In genomic region chr12:49059385-49060232, GRCh38 we compare ENCODE assay signal across 8 cellular contexts. TPM values are rescaled to one million over a fixed set of nuclear protein-coding genes. Genes with fewer than 3 reads are reported as not detected.
DNase-seq lines count a peak whose midpoint lies in the region; ATAC-seq and TF ChIP-seq lines count a peak whose summit lies in the region.

No MANE protein-coding gene starts in this region.

- intact Hi-C loops in Panc1 (cut with micrococcal nuclease; ENCODE audit: unreplicated experiment) (loop anchor here (5.0 kb wide), 1 partner anchor 63 kb away; no protein-coding TSS in a partner anchor), colonic mucosa (cut with DNase I) (loop anchor here (5.0 to 10.0 kb wide), 2 partner anchors 38 to 65 kb away; no protein-coding TSS in a partner anchor)

- H3K27me3 ChIP-seq in Panc1 (ENCODE audit: control insufficient read depth, insufficient read depth, low read length): no peaks in the 10 kb centered on the region
- H3K27me3 ChIP-seq in colonic mucosa: no peaks in the 10 kb centered on the region
- no peaks in the 10 kb centered on the region for H3K27me3 ChIP-seq in lung (ENCODE audit: control insufficient read depth, insufficient read depth)
- H3K27me3 ChIP-seq in tibial nerve: no peaks in the 10 kb centered on the region

- in situ Hi-C loops in Panc1 (cut with HindIII; ENCODE audit: low pct_unique_long_range_greater_than_20kb, low sequenced_read_pairs): no loop called here

- DNase-seq in NCI-H510A (lab: John Stamatoyannopoulos, UW): peak; percentile 25
- DNase-seq in NCI-H510A treated with DMSO at 0.1 percent for 48 hours (lab: John Stamatoyannopoulos, UW): no peak
- DNase-seq in Panc1 (ENCODE audit: low read depth, low spot score): no peak
- DNase-seq in colonic mucosa: peak; percentile 43
- no peak for DNase-seq in lung (ENCODE audit: low spot score)
- DNase-seq in tibial nerve (ENCODE audit: low spot score in 2 of 2): no peak
- DNase-seq in NK-92 (lab: John Stamatoyannopoulos, UW; ENCODE audit: unreplicated experiment): no peak

- POLR2A ChIA-PET in Panc1 (lab: Charles Lee): no interaction called here

- no peak for TF ChIP-seq EP300 in tibial nerve (IDR thresholded peaks at IDR 0.05)

- H3K9ac ChIP-seq in colonic mucosa (ENCODE audit: low read depth in 2 of 2, low read length in 2 of 2): peak overlapping the region; percentile 97 to 100

- CTCF ChIA-PET in Panc1 (lab: Charles Lee): no interaction called here

- no peak for TF ChIP-seq POLR2A in tibial nerve (IDR thresholded peaks at IDR 0.05)

- H3K4me3 ChIP-seq in Panc1 (ENCODE audit: low read depth in 2 of 2, low read length in 2 of 2) (peak overlapping the region; percentile 93 to 97), colonic mucosa (peak overlapping the region; percentile 91), lung (peak overlapping the region; percentile 91), tibial nerve (peak overlapping the region; percentile 79 to 100 (median 95))

- no peaks in the 10 kb centered on the region for H3K9me3 ChIP-seq in Panc1 (ENCODE audit: control insufficient read depth, insufficient read depth, low read depth, low read length)
- no peaks in the 10 kb centered on the region for H3K9me3 ChIP-seq in colonic mucosa
- H3K9me3 ChIP-seq in lung (ENCODE audit: control insufficient read depth in 2 of 2, insufficient read depth in 1 of 2, low read length in 1 of 2): no peaks in the 10 kb centered on the region
- no peaks in the 10 kb centered on the region for H3K9me3 ChIP-seq in tibial nerve

- 0% methylated on average over 47 to 74 of the region's 74 CpGs for WGBS in lung, 2 donors
- 0% methylated on average over 34 to 46 of the region's 74 CpGs for WGBS in tibial nerve, 2 donors

- no peak for TF ChIP-seq CTCF in Panc1 (IDR thresholded peaks at IDR 0.05)
- no peak for TF ChIP-seq CTCF in colonic mucosa (IDR thresholded peaks at IDR 0.05)
- no peak for TF ChIP-seq CTCF in lung (IDR thresholded peaks at IDR 0.05; ENCODE audit: control extremely low read depth, extremely low read depth)
- TF ChIP-seq CTCF in tibial nerve (IDR thresholded peaks at IDR 0.05): no peak

- H3K36me3 ChIP-seq in Panc1 (ENCODE audit: control insufficient read depth, insufficient read depth, low read length) (no peaks in the 10 kb centered on the region; the same call in 1 of the 2 replicates), colonic mucosa (peaks cover 1% of the 10 kb centered on the region), lung (ENCODE audit: control insufficient read depth in 2 of 2, insufficient read depth in 2 of 2, low read length in 2 of 2) (peaks cover 0 to 3% of the 10 kb centered on the region in 2 donors), tibial nerve (peaks cover 0 to 2% (median under 1%) of the 10 kb centered on the region in 3 donors)

- no TSS peak for BruUV-seq in Panc1 (replicated peaks; lab: Mats Ljungman, UMichigan)

- H3K4me1 ChIP-seq in Panc1 (ENCODE audit: control insufficient read depth, insufficient read depth, low read length): peaks cover 32% of the 10 kb centered on the region
- peaks cover 22% of the 10 kb centered on the region for H3K4me1 ChIP-seq in colonic mucosa
- H3K4me1 ChIP-seq in lung (ENCODE audit: control insufficient read depth in 2 of 2, insufficient read depth in 2 of 2, low read length in 2 of 2): peaks cover 11 to 21% of the 10 kb centered on the region in 2 donors
- H3K4me1 ChIP-seq in tibial nerve: peaks cover 0 to 61% (median 41%) of the 10 kb centered on the region in 4 donors

- ATAC-seq in HG02678 (IDR thresholded peaks at IDR 0.05; ENCODE audit: unreplicated experiment) (peak; percentile 10), Panc1 (0 out of 2 replicates have a peak, but pooled peaks have one; percentile 4), lung (ENCODE audit: insufficient read depth, low FRiP score) (no peak)

- H3K27ac ChIP-seq in Panc1 (ENCODE audit: low read length) (peak overlapping the region; percentile 84), colonic mucosa (peak overlapping the region; percentile 94), lung (ENCODE audit: low read depth in 1 of 2, low read length in 1 of 2) (peak overlapping the region; percentile 98 to 99), tibial nerve (peak overlapping the region; percentile 85 to 99 (median 95))

RNA-seq across cellular contexts. Expression of gene KMT2D, which starts 1.0 kb away (rescaled TPM):
- 64.7 TPM for total RNA-seq in Panc1 (2021; ENCODE audit: unreplicated experiment)
- 49.9 TPM for polyA plus RNA-seq in Panc1 (2012; ENCODE audit: insufficient read length)
- total RNA-seq in colonic mucosa: 10 to 100 TPM; 50.2 to 87.5 TPM
- total RNA-seq in lung: 100 to 1,000 TPM in 1 of 2 donors, 10 to 100 TPM in 1; 58.7 to 115 TPM
- 10 to 100 TPM; 27.6 to 39.7 TPM for polyA plus RNA-seq in lung
- 100 to 1,000 TPM in 1 of 4 donors, 10 to 100 TPM in 3; 53.5 to 102 (median 76.9) TPM for total RNA-seq in tibial nerve

RNA-seq across cellular contexts. Expression of gene RHEBL1, which starts 10.2 kb away (rescaled TPM):
- total RNA-seq in Panc1 (2021; ENCODE audit: unreplicated experiment): 4.7 TPM
- 5.1 TPM for polyA plus RNA-seq in Panc1 (2012; ENCODE audit: insufficient read length)
- total RNA-seq in colonic mucosa: under 1 TPM; 0.27 to 0.32 TPM
- total RNA-seq in lung: 1 to 10 TPM in 1 of 2 donors, under 1 TPM in 1; 0.51 to 2.4 TPM
- 1 to 10 TPM; 1.8 to 2.6 TPM for polyA plus RNA-seq in lung
- total RNA-seq in tibial nerve: 1 to 10 TPM in 2 of 4 donors, not detected in 2; 1.1 to 4.3 TPM

RNA-seq across cellular contexts. Expression of gene DHH, which starts 35.0 kb away (rescaled TPM):
- 1.9 TPM for total RNA-seq in Panc1 (2021; ENCODE audit: unreplicated experiment)
- polyA plus RNA-seq in Panc1 (2012; ENCODE audit: insufficient read length): 2.1 TPM
- total RNA-seq in colonic mucosa: under 1 TPM; 0.29 to 0.52 TPM
- total RNA-seq in lung: 1 to 10 TPM; 1.3 to 2.6 TPM
- polyA plus RNA-seq in lung: under 1 TPM; 0.16 to 0.64 TPM
- total RNA-seq in tibial nerve: 10 to 100 TPM; 55.5 to 94.7 (median 60.1) TPM

RNA-seq across cellular contexts. Expression of gene PRKAG1, which starts 41.0 kb away (rescaled TPM):
- total RNA-seq in Panc1 (2021; ENCODE audit: unreplicated experiment): 57.3 TPM
- 55.5 TPM for polyA plus RNA-seq in Panc1 (2012; ENCODE audit: insufficient read length)
- 10 to 100 TPM; 49.5 to 54.8 TPM for total RNA-seq in colonic mucosa
- 10 to 100 TPM; 33.1 to 53.6 TPM for total RNA-seq in lung
- polyA plus RNA-seq in lung: 10 to 100 TPM; 45.7 to 54.5 TPM
- total RNA-seq in tibial nerve: 10 to 100 TPM; 40.6 to 60.7 (median 46.1) TPM

RNA-seq across cellular contexts. Expression of gene LMBR1L, which starts 51.0 kb away (rescaled TPM):
- total RNA-seq in Panc1 (2021; ENCODE audit: unreplicated experiment) (34.4 TPM), colonic mucosa (10 to 100 TPM; 36.9 to 38.2 TPM), lung (10 to 100 TPM; 38.5 to 70.1 TPM), tibial nerve (10 to 100 TPM; 50.3 to 97.5 (median 73.0) TPM)
- 32.6 TPM for polyA plus RNA-seq in Panc1 (2012; ENCODE audit: insufficient read length)
- 10 to 100 TPM; 34.8 to 39.0 TPM for polyA plus RNA-seq in lung

Comparison
In these comparisons a context has a peak if more than half of its experiments do, and no peak if none do; other contexts are left out.
1. DNase-seq: peak in NCI-H510A (single experiment) and colonic mucosa (single experiment); none in NCI-H510A treated with DMSO at 0.1 percent for 48 hours (single experiment), Panc1 (single experiment), lung (single experiment), tibial nerve (0 of 2) and NK-92 (single experiment).
2. RNA of gene DHH, which starts 35.0 kb away (total RNA-seq): 55.5 to 94.7 TPM in tibial nerve; 1.3 to 2.6 TPM in lung, 1.9 TPM in Panc1 (single experiment) and 0.29 to 0.52 TPM in colonic mucosa; every median in the first group is over 10 times any median in the second.
3. Peak in every context shown above with its lines, with median percentiles within 50 percentile points of each other: H3K27ac ChIP-seq and H3K4me3 ChIP-seq.